ENCODE assay signal across 8 cellular contexts in genomic region chr9:128370752-128371621, GRCh38. TPM values are rescaled to one million over a fixed set of nuclear protein-coding genes. Genes with fewer than 3 reads are reported as not detected.
DNase-seq lines count a peak whose midpoint lies in the region; ATAC-seq, FAIRE-seq and TF ChIP-seq lines count a peak whose summit lies in the region.

URM1 (plus strand) TSS chr9:128371374; CDS start chr9:128371381, 7 bp downstream.

- TF ChIP-seq POLR2A in thyroid gland (IDR thresholded peaks at IDR 0.05) = peak; percentile 72 to 88

- intact Hi-C loops in Right ventricle myocardium inferior (cut with DNase I) = loop anchor here (5.0 kb wide), 1 partner anchor 36 kb away; no protein-coding TSS in a partner anchor
- intact Hi-C loops in pancreas (cut with DNase I) = no loop called here
- intact Hi-C loops in thyroid gland (cut with DNase I) = no loop called here

- H3K4me3 ChIP-seq in GM12865 (ENCODE audit: low read depth, low read length) (peak within 1 kb of the TSS; percentile 87), pancreas (peak within 1 kb of the TSS; percentile 69 to 94 (median 84)), thyroid gland (replicated peaks in 1 of 3) (peak within 1 kb of the TSS; percentile 52 to 81 (median 65))

- H3K36me3 ChIP-seq in pancreas (no peaks in the 10 kb centered on the region), thyroid gland (no peaks in the 10 kb centered on the region)

- TF ChIP-seq CTCF in GM12865 (IDR thresholded peaks at IDR 0.05; ENCODE audit: insufficient read depth, low read depth, low read length, missing control alignments) (no peak), pancreas (IDR thresholded peaks at IDR 0.05) (no peak), thyroid gland (IDR thresholded peaks at IDR 0.05) (no peak)

- 0% methylated on average over 51 to 55 of the region's 55 CpGs for WGBS in pancreas, 2 donors
- 0% methylated on average over 12 to 29 of the region's 55 CpGs for WGBS in thyroid gland, 2 donors

- H3K27me3 ChIP-seq in pancreas (no peaks in the 10 kb centered on the region), thyroid gland (no peaks in the 10 kb centered on the region)

- ATAC-seq in HG02763 (IDR thresholded peaks at IDR 0.05; ENCODE audit: unreplicated experiment) (peak; percentile 88), Right ventricle myocardium inferior (peak; percentile 97), pancreas (peak; percentile 97 to 99 (median 98))

- H3K27ac ChIP-seq in pancreas (peak within 1 kb of the TSS; percentile 80 to 91 (median 86)), thyroid gland (peak within 1 kb of the TSS; percentile 72 to 86 (median 76))

- DNase-seq in GM12865 (ENCODE audit: low read depth) = peak; percentile 93
- DNase-seq in NCI-H1417 treated with DMSO at 0.1 percent for 48 hours (lab: John Stamatoyannopoulos, UW) = peak; percentile 57
- peak; percentile 96 to 97 for DNase-seq in SW 1271 (lab: John Stamatoyannopoulos, UW)
- DNase-seq in activated naive CD8-positive, alpha-beta T cell treated with anti-CD3 and anti-CD28 coated beads, Interleukin-2, amount 50 U/mL, for 16 hours (ENCODE audit: low read depth, low spot score) = peak; percentile 88
- DNase-seq in Right ventricle myocardium inferior (ENCODE audit: missing footprints) = peak; percentile 98
- DNase-seq in pancreas = peak; percentile 92 to 97 (median 95)
- peak; percentile 94 to 96 for DNase-seq in thyroid gland

- peaks cover 6 to 18% (median 6%) of the 10 kb centered on the region in 3 donors for H3K4me1 ChIP-seq in pancreas
- peaks cover 6 to 17% of the 10 kb centered on the region in 2 donors for H3K4me1 ChIP-seq in thyroid gland

- FAIRE-seq in pancreas (lab: Jason Lieb, UNC) = peak; percentile 39

- no peaks in the 10 kb centered on the region for H3K9me3 ChIP-seq in pancreas
- H3K9me3 ChIP-seq in thyroid gland = no peaks in the 10 kb centered on the region

RNA-seq across cellular contexts. Expression of gene URM1, which starts in this region (rescaled TPM):
- 52.9 TPM for total RNA-seq in Right ventricle myocardium inferior
- total RNA-seq in pancreas = 10 to 100 TPM; 30.9 to 46.1 (median 34.0) TPM
- polyA plus RNA-seq in pancreas = 10 to 100 TPM; 18.5 to 32.9 TPM
- total RNA-seq in thyroid gland = 10 to 100 TPM; 24.3 to 39.4 (median 31.2) TPM

Comparison
In these comparisons a context has a peak if more than half of its experiments do, and no peak if none do; other contexts are left out.
1. Peak in every context shown above with its lines: DNase-seq, ATAC-seq, H3K4me3 ChIP-seq and H3K27ac ChIP-seq.